14 cellular contexts compared by ENCODE assay signal in the genomic region with DNA sequence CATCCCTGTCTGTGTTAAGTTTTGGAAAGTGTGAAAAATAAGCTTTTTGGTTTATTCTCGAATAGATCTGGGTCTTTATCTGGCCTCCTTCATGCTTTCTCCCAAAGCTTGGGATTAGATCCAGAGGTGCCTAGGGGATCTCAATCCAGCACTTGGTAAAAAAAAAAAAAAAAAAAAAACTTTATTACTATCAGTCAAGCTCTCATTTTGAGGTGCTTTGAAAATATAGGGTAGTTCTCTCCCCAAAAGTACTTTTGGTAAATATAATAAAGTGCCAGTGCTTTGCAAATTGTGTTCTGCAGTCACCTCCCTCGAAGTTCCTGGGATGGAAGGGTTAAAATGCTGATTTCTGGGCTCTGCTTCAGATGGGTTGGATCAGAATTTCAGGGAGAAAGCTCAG. TPM values are rescaled to one million over a fixed set of nuclear protein-coding genes. Genes with fewer than 3 reads are reported as not detected.
DNase-seq lines count a peak whose midpoint lies in the region; ATAC-seq and TF ChIP-seq lines count a peak whose summit lies in the region.
"Had no signal": no experiment of that assay in that cellular context is flagged by ENCODE, and none has a peak within 500 bp of the region (broad histone marks: within the 10 kb centered on the region; RNA-seq: fewer than 3 reads in every experiment).

No MANE protein-coding gene starts in this region.

- H3K4me3 Mint-ChIP-seq in activated CD4-positive, alpha-beta T cell treated with anti-CD3 and anti-CD28 coated beads for 36 hours = no peak overlapping the region
- H3K4me3 Mint-ChIP-seq in naive thymus-derived CD8-positive, alpha-beta T cell = peak overlapping the region in 2 of 10 donors; percentile 6 to 36

- H3K27ac Mint-ChIP-seq in activated CD4-positive, alpha-beta T cell treated with anti-CD3 and anti-CD28 coated beads for 36 hours = peak overlapping the region; percentile 21
- peak overlapping the region in 8 of 10 donors; percentile 20 to 71 (median 60) for H3K27ac Mint-ChIP-seq in naive thymus-derived CD8-positive, alpha-beta T cell

- peaks cover 5% of the 10 kb centered on the region for H3K27me3 Mint-ChIP-seq in activated CD4-positive, alpha-beta T cell treated with anti-CD3 and anti-CD28 coated beads for 36 hours
- peaks cover 5 to 9% (median 6%) of the 10 kb centered on the region in 5 donors for H3K27me3 Mint-ChIP-seq in naive thymus-derived CD8-positive, alpha-beta T cell

- H3K9me3 ChIP-seq in Karpas-422 (ENCODE audit: low read length) = no peaks in the 10 kb centered on the region
- H3K9me3 ChIP-seq: BLaER1 treated with 17β-estradiol and CSF1 and Interleukin-3, amounts not matched to agents 10 nM and 100 nM had no signal

- DNase-seq in activated CD4-positive, alpha-beta T cell treated with anti-CD3 and anti-CD28 coated beads for 36 hours = no peak
- no peak for DNase-seq in activated CD4-positive, alpha-beta T cell treated with anti-CD3 and anti-CD28 coated beads for 48 hours
- DNase-seq in Karpas-422 (no peak), AML-193 (lab: John Stamatoyannopoulos, UW) (no peak), NCI-H1436 (lab: John Stamatoyannopoulos, UW) (no peak)
- no peak for DNase-seq in naive thymus-derived CD8-positive, alpha-beta T cell
- DNase-seq: DMS79, HFFc6 had no signal

- no peak overlapping the region for H3K9ac ChIP-seq in Karpas-422 (ENCODE audit: low read length)
- H3K9ac ChIP-seq: BLaER1 treated with 17β-estradiol and CSF1 and Interleukin-3, amounts not matched to agents 10 nM and 100 nM had no signal

- no peaks in the 10 kb centered on the region for H3K36me3 Mint-ChIP-seq in activated CD4-positive, alpha-beta T cell treated with anti-CD3 and anti-CD28 coated beads for 36 hours (ENCODE audit: low read depth)
- no peaks in the 10 kb centered on the region for H3K36me3 Mint-ChIP-seq in naive thymus-derived CD8-positive, alpha-beta T cell
- H3K36me3 Mint-ChIP-seq: CD4-positive, CD25-positive, alpha-beta regulatory T cell had no signal

- H3K27ac ChIP-seq in Karpas-422 (ENCODE audit: low read length) (no peak overlapping the region), VCaP (peak overlapping the region; percentile 97)
- H3K27ac ChIP-seq: 22Rv1 had no signal

- peaks cover 16% of the 10 kb centered on the region for H3K4me1 Mint-ChIP-seq in activated CD4-positive, alpha-beta T cell treated with anti-CD3 and anti-CD28 coated beads for 36 hours
- H3K4me1 Mint-ChIP-seq in naive thymus-derived CD8-positive, alpha-beta T cell = peaks cover 3 to 12% (median 8%) of the 10 kb centered on the region in 4 donors

- H3K4me1 ChIP-seq in Karpas-422 (ENCODE audit: low read length) = no peaks in the 10 kb centered on the region

- no peaks in the 10 kb centered on the region for H3K36me3 ChIP-seq in Karpas-422 (ENCODE audit: insufficient read depth, low read length)
- H3K36me3 ChIP-seq: BLaER1 treated with 17β-estradiol and CSF1 and Interleukin-3, amounts not matched to agents 10 nM and 100 nM had no signal

- POLR2A ChIA-PET in activated CD4-positive, alpha-beta T cell treated with anti-CD3 and anti-CD28 coated beads for 36 hours (lab: Charles Lee) = no interaction called here
- POLR2A ChIA-PET in naive thymus-derived CD8-positive, alpha-beta T cell (lab: Charles Lee) = no interaction called here

- H3K9me3 Mint-ChIP-seq in activated CD4-positive, alpha-beta T cell treated with anti-CD3 and anti-CD28 coated beads for 36 hours (ENCODE audit: low read depth) = no peaks in the 10 kb centered on the region
- H3K9me3 Mint-ChIP-seq in naive thymus-derived CD8-positive, alpha-beta T cell = no peaks in the 10 kb centered on the region
- H3K9me3 Mint-ChIP-seq: CD4-positive, CD25-positive, alpha-beta regulatory T cell; HFFc6 had no signal

- no peak for TF ChIP-seq CTCF in VCaP (conservative IDR thresholded peaks at IDR 0.05)

- CTCF ChIA-PET in activated CD4-positive, alpha-beta T cell treated with anti-CD3 and anti-CD28 coated beads for 36 hours (lab: Charles Lee) = interaction anchor here (1.2 to 1.8 kb wide), 3 partner anchors 10 to 411 kb away, joined by 3 to 9 read pairs (median 4); no protein-coding TSS in a partner anchor

- no peaks in the 10 kb centered on the region for H3K79me2 ChIP-seq in Karpas-422 (ENCODE audit: low read length)

- no peak overlapping the region for H3K4me3 ChIP-seq in Karpas-422 (ENCODE audit: low read length)
- H3K4me3 ChIP-seq: BLaER1 treated with 17β-estradiol and CSF1 and Interleukin-3, amounts not matched to agents 10 nM and 100 nM; K562 had no signal

- no peaks in the 10 kb centered on the region for H3K9me2 ChIP-seq in Karpas-422 (replicated peaks; ENCODE audit: insufficient read depth, low read length)

- no peaks in the 10 kb centered on the region for H4K20me1 ChIP-seq in Karpas-422 (ENCODE audit: insufficient read depth, low read depth, low read length)
- H4K20me1 ChIP-seq: BLaER1 treated with 17β-estradiol and CSF1 and Interleukin-3, amounts not matched to agents 10 nM and 100 nM had no signal

- intact Hi-C loops in activated CD4-positive, alpha-beta T cell treated with anti-CD3 and anti-CD28 coated beads for 36 hours (cut with DNase I, micrococcal nuclease) = no loop called here

- peak overlapping the region; percentile 2; the same call in 1 of the 2 replicates for H2AFZ ChIP-seq in Karpas-422 (ENCODE audit: low read length)

- no peaks in the 10 kb centered on the region for H3K27me3 ChIP-seq in Karpas-422 (ENCODE audit: low read length)
- H3K27me3 ChIP-seq: BLaER1 treated with 17β-estradiol and CSF1 and Interleukin-3, amounts not matched to agents 10 nM and 100 nM had no signal

- H3K4me2 ChIP-seq in Karpas-422 (ENCODE audit: low read depth, low read length, poor library complexity, severe bottlenecking) = no peak overlapping the region

- no peak for ATAC-seq in activated CD4-positive, alpha-beta T cell treated with anti-CD3 and anti-CD28 coated beads for 36 hours
- ATAC-seq in naive thymus-derived CD8-positive, alpha-beta T cell = no peak
- no peak for ATAC-seq in GM21381 (IDR thresholded peaks at IDR 0.05; ENCODE audit: unreplicated experiment)
- ATAC-seq: K562 had no signal

RNA-seq across cellular contexts. Expression of a gene that starts 15.5 kb away (rescaled TPM):
- 10 to 100 TPM; 34.8 to 43.2 TPM for total RNA-seq in activated CD4-positive, alpha-beta T cell treated with anti-CD3 and anti-CD28 coated beads for 36 hours
- total RNA-seq in Karpas-422 (2014; rRNA removed; shearing (Covaris generic); ENCODE audit: low replicate concordance) = 43.3 and 96.8 TPM in 2 replicates
- total RNA-seq in naive thymus-derived CD8-positive, alpha-beta T cell = 10 to 100 TPM; 14.9 to 17.8 TPM
- 1 to 10 TPM; 1.1 to 2.0 (median 1.9) TPM for polyA plus RNA-seq in naive thymus-derived CD8-positive, alpha-beta T cell
